Comparison of ENCODE assay signal across 9 cellular contexts in the genomic region with DNA sequence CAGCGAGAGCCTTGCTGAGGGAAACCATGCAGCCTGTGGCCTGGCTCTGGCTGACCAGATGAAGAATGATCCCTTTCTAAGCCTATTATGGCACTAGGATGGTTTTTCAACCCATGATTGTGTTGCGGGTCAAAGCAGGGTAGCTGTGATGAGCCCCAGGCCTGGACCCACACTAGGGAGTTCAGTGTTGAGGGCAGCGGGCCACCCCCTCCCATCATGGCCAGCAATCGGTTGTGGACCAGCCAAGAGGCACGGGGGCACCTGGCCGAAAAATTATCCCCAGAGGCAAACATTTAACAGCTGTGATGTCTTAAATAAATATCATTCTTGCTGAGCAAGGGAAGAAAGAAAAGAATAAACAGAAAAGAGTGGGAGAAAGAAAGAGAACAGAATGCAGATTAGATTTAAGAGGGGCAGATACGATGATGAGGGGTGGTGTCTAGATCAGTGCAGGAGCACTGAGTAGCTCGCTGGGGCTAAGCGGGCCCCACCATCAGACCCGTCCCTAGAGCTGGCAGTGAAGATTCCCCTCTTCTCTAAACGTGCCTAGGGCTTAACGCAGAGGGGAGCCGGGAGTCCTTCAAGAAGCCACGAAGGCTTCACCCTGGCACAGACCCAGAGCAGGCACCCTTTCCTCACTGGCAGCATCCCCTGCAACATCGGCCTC.
A peak's percentile ranks its signal among the peaks of the same experiment; 100 is the strongest.
DNase-seq lines count a peak whose midpoint lies in the region; ATAC-seq, FAIRE-seq and TF ChIP-seq lines count a peak whose summit lies in the region.
"Had no signal": no experiment of that assay in that cellular context is flagged by ENCODE, and none has a peak within 500 bp of the region (broad histone marks: within the 10 kb centered on the region; RNA-seq: fewer than 3 reads in every experiment).

No MANE protein-coding gene starts in this region.

- TF ChIP-seq CTCF in Panc1 (IDR thresholded peaks at IDR 0.05): no peak
- no peak for TF ChIP-seq CTCF in esophagus squamous epithelium (IDR thresholded peaks at IDR 0.05)
- no peak for TF ChIP-seq CTCF in parathyroid adenoma (IDR thresholded peaks at IDR 0.05)

- H3K4me2 ChIP-seq in parathyroid adenoma (ENCODE audit: low read length): peak overlapping the region; percentile 42

- H3K4me1 ChIP-seq in ACC112 (ENCODE audit: control insufficient read depth, insufficient read depth, low read length, unreplicated experiment) (peaks cover 24% of the 10 kb centered on the region), Panc1 (ENCODE audit: control insufficient read depth, insufficient read depth, low read length) (peaks cover 23% of the 10 kb centered on the region), esophagus squamous epithelium (peaks cover 18 to 39% (median 22%) of the 10 kb centered on the region in 3 donors), parathyroid adenoma (peaks cover 10% of the 10 kb centered on the region)

- intact Hi-C loops in Panc1 (cut with micrococcal nuclease; ENCODE audit: unreplicated experiment) (no loop called here), esophagus squamous epithelium (cut with DNase I) (loop anchor here (10.0 kb wide), 1 partner anchor 141 kb away; the partner anchor contains the start of gene KDM7A)

- DNase-seq in Panc1 (ENCODE audit: low read depth, low spot score) (no peak), esophagus squamous epithelium (lab: John Stamatoyannopoulos, UW) (no peak), NCI-H1694 treated with DMSO at 0.1 percent for 48 hours (lab: John Stamatoyannopoulos, UW) (no peak), NCI-H2029 treated with DMSO at 0.1 percent for 48 hours (lab: John Stamatoyannopoulos, UW) (no peak), GM12891 (ENCODE audit: insufficient read length, low spot score) (no peak)
- no peak for DNase-seq in activated effector memory CD4-positive, alpha-beta T cell treated with Interleukin-2 at 50 U/mL for 16 hours
- DNase-seq: NCI-H146 had no signal

- H3K4me3 ChIP-seq in ACC112 (ENCODE audit: low read depth, low read length): peak overlapping the region; percentile 59
- H3K4me3 ChIP-seq in Panc1 (ENCODE audit: low read depth in 2 of 2, low read length in 2 of 2): peak overlapping the region in 1 of 2 experiments; percentile 25; a peak in 2 of 4 replicates
- peak overlapping the region; percentile 0 to 54 (median 31) for H3K4me3 ChIP-seq in esophagus squamous epithelium
- H3K4me3 ChIP-seq in parathyroid adenoma (ENCODE audit: low read depth, low read length): no peak overlapping the region

- H3K36me3 ChIP-seq in ACC112 (ENCODE audit: insufficient read depth, low read length) (no peaks in the 10 kb centered on the region; the same call in 1 of the 2 replicates), Panc1 (ENCODE audit: control insufficient read depth, insufficient read depth, low read length) (no peaks in the 10 kb centered on the region), esophagus squamous epithelium (no peaks in the 10 kb centered on the region), parathyroid adenoma (ENCODE audit: control insufficient read depth, insufficient read depth, low read length) (no peaks in the 10 kb centered on the region)

- no TSS peak for BruUV-seq in Panc1 (replicated peaks; lab: Mats Ljungman, UMichigan)

- H3K9me3 ChIP-seq in Panc1 (ENCODE audit: control insufficient read depth, insufficient read depth, low read depth, low read length): peaks cover 3% of the 10 kb centered on the region; the same call in 1 of the 2 replicates
- H3K9me3 ChIP-seq in esophagus squamous epithelium: peaks cover 0 to 8% (median 7%) of the 10 kb centered on the region in 3 donors
- no peaks in the 10 kb centered on the region for H3K9me3 ChIP-seq in parathyroid adenoma (ENCODE audit: control insufficient read depth, low read length)

- H3K27ac ChIP-seq in ACC112 (ENCODE audit: low read depth, low read length) (peak overlapping the region; percentile 77), Panc1 (ENCODE audit: low read length) (no peak overlapping the region), esophagus squamous epithelium (peak overlapping the region; percentile 78 to 94 (median 90)), parathyroid adenoma (no peak overlapping the region)

- no peak overlapping the region for H3K9ac ChIP-seq in parathyroid adenoma

- H2AFZ ChIP-seq in ACC112 (ENCODE audit: low read length, unreplicated experiment): peak overlapping the region; percentile 53
- H2AFZ ChIP-seq in parathyroid adenoma: peak overlapping the region; percentile 61

- TF ChIP-seq POLR2A in esophagus squamous epithelium (IDR thresholded peaks at IDR 0.05) (no peak), GM12891 (IDR thresholded peaks at IDR 0.05; ENCODE audit: low read depth, low read length) (no peak)

- POLR2A ChIA-PET in Panc1 (lab: Charles Lee): interaction anchor here (0.6 to 0.7 kb wide), 2 partner anchors 258 to 1083 kb away, joined by 3 to 5 read pairs; no protein-coding TSS in a partner anchor

- 37 to 48% methylated on average over 12 to 13 of the region's 15 CpGs for WGBS in esophagus squamous epithelium, 2 donors

- no peak for FAIRE-seq in GM12891 (lab: Jason Lieb, UNC)

- H3K27me3 ChIP-seq in ACC112 (ENCODE audit: insufficient read depth, low read length): no peaks in the 10 kb centered on the region
- no peaks in the 10 kb centered on the region for H3K27me3 ChIP-seq in Panc1 (ENCODE audit: control insufficient read depth, insufficient read depth, low read length)
- no peaks in the 10 kb centered on the region for H3K27me3 ChIP-seq in esophagus squamous epithelium
- H3K27me3 ChIP-seq in parathyroid adenoma (ENCODE audit: control insufficient read depth, insufficient read depth, low read length): no peaks in the 10 kb centered on the region

- H3K79me2 ChIP-seq in ACC112 (ENCODE audit: control insufficient read depth, insufficient read depth, low read length, unreplicated experiment): no peaks in the 10 kb centered on the region
- H3K79me2 ChIP-seq in parathyroid adenoma: peaks cover 2% of the 10 kb centered on the region

- in situ Hi-C loops in Panc1 (cut with HindIII; ENCODE audit: low pct_unique_long_range_greater_than_20kb, low sequenced_read_pairs): no loop called here

- CTCF ChIA-PET in Panc1 (lab: Charles Lee): interaction anchor here (0.8 kb wide), 1 partner anchor 11 kb away, joined by 3 read pairs; no protein-coding TSS in a partner anchor

- ATAC-seq in Panc1: peak; percentile 61

TF ChIP-seq in GM12891, 5 proteins besides CTCF, POLR2A, EP300 and RAD21:
- TF ChIP-seq SPI1 (IDR thresholded peaks at IDR 0.05; ENCODE audit: low read depth, low read length): no peak

Comparison
In these comparisons a context has a peak if more than half of its experiments do, and no peak if none do; other contexts are left out.
1. H3K27ac ChIP-seq: peak in ACC112 (single experiment) and esophagus squamous epithelium (4 of 4); none in Panc1 (single experiment) and parathyroid adenoma (single experiment).